ENCODE assay signal across 8 cellular contexts in the genomic region with DNA sequence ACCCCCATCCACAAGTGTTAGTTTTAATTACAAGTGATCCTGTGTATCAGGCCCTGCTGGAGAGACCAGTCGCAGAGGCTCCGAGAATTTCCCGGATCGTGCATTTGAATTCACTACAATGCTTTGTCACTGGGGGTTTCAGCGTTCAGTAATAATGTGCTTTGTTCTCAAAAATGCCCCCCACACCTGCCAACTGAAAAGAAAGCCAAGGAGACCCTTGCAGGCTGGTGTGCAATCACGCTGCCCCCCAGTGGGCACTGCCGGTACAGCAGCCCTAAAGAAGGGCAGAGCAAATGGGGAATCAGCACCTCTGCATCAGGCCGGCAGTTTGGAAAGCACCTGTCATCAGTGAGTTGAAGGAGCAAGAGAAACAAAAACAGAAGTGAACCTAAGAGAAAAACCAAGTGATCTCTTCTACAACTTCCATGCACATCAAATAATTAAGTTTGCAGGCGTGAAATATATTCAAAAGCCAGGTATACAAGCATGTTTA.
DNase-seq lines count a peak whose midpoint lies in the region; ATAC-seq, FAIRE-seq and TF ChIP-seq lines count a peak whose summit lies in the region.

No MANE protein-coding gene starts in this region.

- peaks cover 2 to 4% of the 10 kb centered on the region in 2 experiments for H4K20me1 ChIP-seq in H1 (replicated peaks in 1 of 2; ENCODE audit: control insufficient read depth in 1 of 2, insufficient read depth in 2 of 2, low read length in 2 of 2)

- whole genome bisulfite sequencing in H1 (ENCODE audit: extremely low coverage in 1 of 2, insufficient coverage in 1 of 2, insufficient read length in 1 of 2, insufficient replicate concordance in 2 of 2, low coverage in 1 of 2, low lambda C conversion rate in 2 of 2, missing lambda C conversion rate in 1 of 2), 2 experiments, result 6% methylated on average over 9 of the region's 9 CpGs; no CpG with 5 or more reads in 1 of the 2 experiments

- no peaks in the 10 kb centered on the region for H3K27me3 ChIP-seq in H1 (replicated peaks in 1 of 4; ENCODE audit: control insufficient read depth in 3 of 4, extremely low read depth in 1 of 4, insufficient read depth in 3 of 4, low read length in 3 of 4)

- H4K5ac ChIP-seq in H1 (ENCODE audit: insufficient read length, low read depth, low read length), result no peak overlapping the region

- no peaks in the 10 kb centered on the region for H3K23me2 ChIP-seq in H1 (ENCODE audit: low read depth, low read length)

- CTCF ChIA-PET in H1 (lab: Charles Lee; ENCODE audit: partially characterized antibody), result interaction anchor here (0.6 to 5.0 kb wide), 27 partner anchors 10 to 556 kb away, joined by 3 to 57 read pairs (median 3); no protein-coding TSS in a partner anchor

- H3K9me3 ChIP-seq in H1 (ENCODE audit: insufficient read depth in 2 of 2, low read depth in 1 of 2, low read length in 1 of 2), result no peaks in the 10 kb centered on the region

- no peak overlapping the region for H2BK120ac ChIP-seq in H1 (replicated peaks; ENCODE audit: low read depth, low read length)

- H3K4ac ChIP-seq in H1 (replicated peaks; ENCODE audit: insufficient read length, low read depth, low read length), result no peak overlapping the region

- no peak overlapping the region for H2BK12ac ChIP-seq in H1 (ENCODE audit: low read depth, low read length)

- H2AK5ac ChIP-seq in H1 (ENCODE audit: low read depth, low read length), result no peak overlapping the region

- peaks cover 0 to 56% of the 10 kb centered on the region in 2 experiments; a peak in 2 of 4 replicates for H3K79me2 ChIP-seq in H1 (ENCODE audit: control insufficient read depth in 1 of 2, insufficient read depth in 2 of 2, low read length in 2 of 2)

- no peak overlapping the region for H2BK20ac ChIP-seq in H1 (ENCODE audit: low read length)

- peak; percentile 94 for FAIRE-seq in H1 (lab: Jason Lieb, UNC)

- H3K9ac ChIP-seq in H1 (replicated peaks in 1 of 4; ENCODE audit: extremely low read depth in 1 of 4, low read depth in 3 of 4, low read length in 3 of 4), result no peak overlapping the region

- no peak overlapping the region for H2AFZ ChIP-seq in H1 (ENCODE audit: low read length)

- no peak overlapping the region for H3K14ac ChIP-seq in H1 (ENCODE audit: insufficient read length)

- no peak overlapping the region for H3K23ac ChIP-seq in H1 (ENCODE audit: insufficient read length)

- peak; percentile 62 for ATAC-seq in GM18520 (IDR thresholded peaks at IDR 0.05; ENCODE audit: unreplicated experiment)
- peak; percentile 54 for ATAC-seq in HG03025 (IDR thresholded peaks at IDR 0.05; ENCODE audit: low FRiP score, unreplicated experiment)

- no peak for TF ChIP-seq POLR2A in H1 (IDR thresholded peaks at IDR 0.05; ENCODE audit: control extremely low read depth in 1 of 2, low read depth in 2 of 2, low read length in 2 of 2)

- H2BK15ac ChIP-seq in H1 (ENCODE audit: low read length), result no peak overlapping the region

- peak; percentile 91 to 92 for TF ChIP-seq RAD21 in H1 (IDR thresholded peaks at IDR 0.05 in 1 of 2, conservative IDR thresholded peaks at IDR 0.05 in 1 of 2; ENCODE audit: low read depth in 2 of 2, low read length in 2 of 2)

- H3K4me1 ChIP-seq in H1 (replicated peaks in 1 of 4; ENCODE audit: control insufficient read depth in 3 of 4, insufficient read depth in 4 of 4, low read length in 3 of 4), result peaks cover 5 to 15% (median 11%) of the 10 kb centered on the region in 4 experiments; a peak in 5 of 7 replicates

- H3K36me3 ChIP-seq in H1 (ENCODE audit: control insufficient read depth in 2 of 4, insufficient read depth in 4 of 4, low read length in 3 of 4), result no peaks in the 10 kb centered on the region

- no peak overlapping the region for H3K18ac ChIP-seq in H1 (ENCODE audit: extremely low read depth, low read length)

- no peak overlapping the region for H4K8ac ChIP-seq in H1 (ENCODE audit: extremely low read depth, insufficient read depth, low read length)

- peak in 1 of 2 experiments; percentile 66; a peak in 1 of 3 replicates for TF ChIP-seq EP300 in H1 (IDR thresholded peaks at IDR 0.05; ENCODE audit: borderline replicate concordance in 1 of 2, low read depth in 2 of 2, low read length in 2 of 2)

- no peak overlapping the region for H4K91ac ChIP-seq in H1 (replicated peaks; ENCODE audit: insufficient read length, low read length)

- H3K27ac ChIP-seq in H1 (ENCODE audit: low read depth, low read length), result no peak overlapping the region

- peak overlapping the region in 1 of 2 experiments; percentile 34; a peak in 1 of 4 replicates for H3K4me2 ChIP-seq in H1 (ENCODE audit: insufficient read depth in 1 of 2, low read depth in 2 of 2, low read length in 2 of 2)

- peaks cover 9% of the 10 kb centered on the region; the same call in 1 of the 2 replicates for H3K79me1 ChIP-seq in H1 (ENCODE audit: low read depth, low read length)

- DNase-seq in Ammon's horn (ENCODE audit: low spot score) (peak; percentile 75), NCI-H2227 (lab: John Stamatoyannopoulos, UW; ENCODE audit: unreplicated experiment) (peak; percentile 60), H1 (ENCODE audit: low read depth in 1 of 2, low spot score in 2 of 2) (peak; percentile 62 to 98), mucosa of gallbladder (ENCODE audit: low spot score) (peak; percentile 53)
- DNase-seq in activated CD4-positive, alpha-beta T cell treated with anti-CD3 and anti-CD28 coated beads, Interleukin-2, amount 50 U/mL, for 4 hours, result peak; percentile 45 to 53
- DNase-seq in stimulated activated CD8-positive, alpha-beta memory T cell treated with anti-CD3 and anti-CD28 coated beads, Interleukin-7, amount 100 ng/mL, for 4 hours (ENCODE audit: low read depth in 2 of 2), result peak; percentile 23 to 25

- no peak overlapping the region for H3K56ac ChIP-seq in H1 (replicated peaks; ENCODE audit: insufficient read length, low read depth, low read length)

- TF ChIP-seq CTCF in H1 (IDR thresholded peaks at IDR 0.05; ENCODE audit: control extremely low read depth in 1 of 3, insufficient read depth in 1 of 3, low read depth in 1 of 3, low read length in 3 of 3), result peak; percentile 88 to 98 (median 95)

- no peak overlapping the region for H3K4me3 ChIP-seq in H1 (ENCODE audit: extremely low read depth in 1 of 4, insufficient read depth in 2 of 4, low read depth in 3 of 4, low read length in 4 of 4)

- POLR2A ChIA-PET in H1 (lab: Charles Lee; ENCODE audit: partially characterized antibody), result no interaction called here

- no peak overlapping the region for H2BK5ac ChIP-seq in H1 (ENCODE audit: low read depth, low read length)

TF ChIP-seq in H1, 55 proteins besides CTCF, POLR2A, EP300 and RAD21 (continues in another document):
- TF ChIP-seq NANOG (IDR thresholded peaks at IDR 0.05; ENCODE audit: insufficient read depth, low read depth, low read length, poor library complexity, severe bottlenecking) (peak; percentile 3), TAF7 (optimal IDR thresholded peaks at IDR 0.05; ENCODE audit: borderline replicate concordance, low read depth, low read length) (no peak), SIN3A (conservative IDR thresholded peaks at IDR 0.05 in 1 of 2, IDR thresholded peaks at IDR 0.05 in 1 of 2; ENCODE audit: low read depth in 1 of 2, low read length in 2 of 2) (peak in 1 of 2 experiments; percentile 69; a peak in 1 of 4 replicates), MAFK (IDR thresholded peaks at IDR 0.05; ENCODE audit: low read depth, low read length) (0 out of 2 replicates have a peak, but pooled peaks have one; percentile 27), SIX5 (IDR thresholded peaks at IDR 0.05; ENCODE audit: low read depth, low read length) (no peak), TCF12 (IDR thresholded peaks at IDR 0.05; ENCODE audit: low read depth, low read length) (0 out of 2 replicates have a peak, but pooled peaks have one; percentile 15), MAX (IDR thresholded peaks at IDR 0.05) (peak; percentile 6; the same call in 1 of the 2 replicates), YY1 (IDR thresholded peaks at IDR 0.05; ENCODE audit: low read depth, low read length) (0 out of 2 replicates have a peak, but pooled peaks have one; percentile 30)

Comparison
In these comparisons a context has a peak if more than half of its experiments do, and no peak if none do; other contexts are left out.
1. DNase-seq: peak in every context shown above with its lines; median percentile 80 in H1; 75 in Ammon's horn; 60 in NCI-H2227; 53 in mucosa of gallbladder; 49 in activated CD4-positive, alpha-beta T cell treated with anti-CD3 and anti-CD28 coated beads, Interleukin-2, amount 50 U/mL, for 4 hours; 24 in stimulated activated CD8-positive, alpha-beta memory T cell treated with anti-CD3 and anti-CD28 coated beads, Interleukin-7, amount 100 ng/mL, for 4 hours.